In genomic region chr15:77025941-77026411, GRCh38 we compare ENCODE assay signal across 14 cellular contexts. TPM values are rescaled to one million over a fixed set of nuclear protein-coding genes. Genes with fewer than 3 reads are reported as not detected.
DNase-seq lines count a peak whose midpoint lies in the region; ATAC-seq and TF ChIP-seq lines count a peak whose summit lies in the region.
"Had no signal": no experiment of that assay in that cellular context is flagged by ENCODE, and none has a peak within 500 bp of the region (broad histone marks: within the 10 kb centered on the region; RNA-seq: fewer than 3 reads in every experiment).

No MANE protein-coding gene starts in this region.

- TF ChIP-seq CTCF in coronary artery (IDR thresholded peaks at IDR 0.05) (no peak), sigmoid colon (IDR thresholded peaks at IDR 0.05) (no peak)

- peaks cover 80% of the 10 kb centered on the region for H3K36me3 Mint-ChIP-seq in activated CD4-positive, alpha-beta memory T cell treated with anti-CD3 and anti-CD28 coated beads, Interleukin-2, amount 10 ng/mL, durations not matched to agents 7 days and 5 days (ENCODE audit: low read depth)

- no peak for TF ChIP-seq EP300 in sigmoid colon (IDR thresholded peaks at IDR 0.05)

- CTCF ChIA-PET in activated CD4-positive, alpha-beta memory T cell treated with anti-CD3 and anti-CD28 coated beads, Interleukin-2, amount 10 ng/mL, durations not matched to agents 7 days and 5 days (lab: Charles Lee) = interaction anchor here (2.9 to 3.7 kb wide), 2 partner anchors 31 to 53 kb away, joined by 13 to 33 read pairs; partner anchors contain the start of gene PSTPIP1

- intact Hi-C loops in sigmoid colon (cut with DNase I) = no loop called here

- no peak for ATAC-seq in HG02884 (IDR thresholded peaks at IDR 0.05; ENCODE audit: unreplicated experiment)

- no peaks in the 10 kb centered on the region for H3K36me3 ChIP-seq in sigmoid colon
- H3K36me3 ChIP-seq: vagina had no signal

- peak overlapping the region; percentile 66 for H3K27ac Mint-ChIP-seq in activated CD4-positive, alpha-beta memory T cell treated with anti-CD3 and anti-CD28 coated beads, Interleukin-2, amount 10 ng/mL, durations not matched to agents 7 days and 5 days

- 88 to 91% methylated on average over 4 of the region's 4 CpGs for WGBS in sigmoid colon, 2 donors

- H3K9me3 Mint-ChIP-seq in activated CD4-positive, alpha-beta memory T cell treated with anti-CD3 and anti-CD28 coated beads, Interleukin-2, amount 10 ng/mL, durations not matched to agents 7 days and 5 days = no peaks in the 10 kb centered on the region

- peaks cover 0 to 6% (median 4%) of the 10 kb centered on the region in 3 donors for H3K27me3 ChIP-seq in sigmoid colon
- H3K27me3 ChIP-seq: vagina had no signal

- H3K4me3 ChIP-seq in coronary artery = no peak overlapping the region
- no peak overlapping the region for H3K4me3 ChIP-seq in sigmoid colon
- H3K4me3 ChIP-seq: smooth muscle cell, vagina had no signal

- TF ChIP-seq POLR2A in sigmoid colon (IDR thresholded peaks at IDR 0.05) = no peak

- peaks cover 44% of the 10 kb centered on the region for H3K4me1 Mint-ChIP-seq in activated CD4-positive, alpha-beta memory T cell treated with anti-CD3 and anti-CD28 coated beads, Interleukin-2, amount 10 ng/mL, durations not matched to agents 7 days and 5 days

- DNase-seq in activated CD4-positive, alpha-beta T cell treated with anti-CD3 and anti-CD28 coated beads, Interleukin-2, amount 50 U/mL, for 48 hours = peak; percentile 0 to 2
- DNase-seq in activated CD4-positive, alpha-beta T cell treated with anti-CD3 and anti-CD28 coated beads, Interleukin-2, amount 50 U/mL, for 4 hours = no peak
- no peak for DNase-seq in activated CD4-positive, alpha-beta memory T cell treated with anti-CD3 and anti-CD28 coated beads, Interleukin-2, amount 10 ng/mL, durations not matched to agents 7 days and 5 days
- peak; percentile 49 for DNase-seq in coronary artery (ENCODE audit: low spot score)
- peak; percentile 22 for DNase-seq in sigmoid colon
- no peak for DNase-seq in NCI-H1436 (lab: John Stamatoyannopoulos, UW)
- DNase-seq in foreskin melanocyte = no peak
- DNase-seq: kidney glomerular epithelial cell, MV-4-11, NCI-H446 had no signal

- H3K4me1 ChIP-seq in sigmoid colon = peaks cover 0 to 13% (median 11%) of the 10 kb centered on the region in 4 donors

- no peaks in the 10 kb centered on the region for H3K9me3 ChIP-seq in sigmoid colon
- H3K9me3 ChIP-seq: vagina had no signal

- no peaks in the 10 kb centered on the region for H3K27me3 Mint-ChIP-seq in activated CD4-positive, alpha-beta memory T cell treated with anti-CD3 and anti-CD28 coated beads, Interleukin-2, amount 10 ng/mL, durations not matched to agents 7 days and 5 days

- POLR2A ChIA-PET in activated CD4-positive, alpha-beta memory T cell treated with anti-CD3 and anti-CD28 coated beads, Interleukin-2, amount 10 ng/mL, durations not matched to agents 7 days and 5 days (lab: Charles Lee) = interaction anchor here (1.0 to 1.4 kb wide), 2 partner anchors 11 to 30 kb away, joined by 3 read pairs; no protein-coding TSS in a partner anchor

- H3K27ac ChIP-seq in coronary artery = no peak overlapping the region
- no peak overlapping the region for H3K27ac ChIP-seq in sigmoid colon
- H3K27ac ChIP-seq: vagina had no signal

- H3K4me3 Mint-ChIP-seq in activated CD4-positive, alpha-beta memory T cell treated with anti-CD3 and anti-CD28 coated beads, Interleukin-2, amount 10 ng/mL, durations not matched to agents 7 days and 5 days = no peak overlapping the region

RNA-seq across cellular contexts. Expression of gene PSTPIP1, which starts 31.1 kb away (rescaled TPM):
- total RNA-seq in activated CD4-positive, alpha-beta memory T cell treated with anti-CD3 and anti-CD28 coated beads, Interleukin-2, amount 10 ng/mL, durations not matched to agents 7 days and 5 days = 100 to 1,000 TPM; 181 to 187 TPM
- total RNA-seq in sigmoid colon = 10 to 100 TPM in 1 of 4 donors, 1 to 10 TPM in 3; 4.6 to 14.3 (median 7.7) TPM
- 10 to 100 TPM in 1 of 3 donors, 1 to 10 TPM in 2; 2.1 to 10.4 (median 6.6) TPM for polyA plus RNA-seq in sigmoid colon
- total RNA-seq: smooth muscle cell had no signal
- polyA plus RNA-seq: neural cell had no signal

RNA-seq across cellular contexts. Expression of gene TSPAN3, which starts 44.9 kb away (rescaled TPM):
- 10 to 100 TPM; 12.4 to 13.9 TPM for total RNA-seq in activated CD4-positive, alpha-beta memory T cell treated with anti-CD3 and anti-CD28 coated beads, Interleukin-2, amount 10 ng/mL, durations not matched to agents 7 days and 5 days
- 100 to 1,000 TPM; 129 to 220 (median 157) TPM for total RNA-seq in sigmoid colon
- 100 to 1,000 TPM; 147 to 402 (median 255) TPM for polyA plus RNA-seq in sigmoid colon

Comparison
In these comparisons a context has a peak if more than half of its experiments do, and no peak if none do; other contexts are left out.
1. DNase-seq: peak in activated CD4-positive, alpha-beta T cell treated with anti-CD3 and anti-CD28 coated beads, Interleukin-2, amount 50 U/mL, for 48 hours (2 of 2), coronary artery (single experiment) and sigmoid colon (single experiment); none in activated CD4-positive, alpha-beta T cell treated with anti-CD3 and anti-CD28 coated beads, Interleukin-2, amount 50 U/mL, for 4 hours (0 of 2), activated CD4-positive, alpha-beta memory T cell treated with anti-CD3 and anti-CD28 coated beads, Interleukin-2, amount 10 ng/mL, durations not matched to agents 7 days and 5 days (single experiment), NCI-H1436 (single experiment) and foreskin melanocyte (single experiment).
2. RNA of gene PSTPIP1, which starts 31.1 kb away (total RNA-seq): 181 to 187 TPM in activated CD4-positive, alpha-beta memory T cell treated with anti-CD3 and anti-CD28 coated beads, Interleukin-2, amount 10 ng/mL, durations not matched to agents 7 days and 5 days; 4.6 to 14.3 TPM in sigmoid colon; every median in the first group is over 10 times any median in the second.
3. RNA of gene TSPAN3, which starts 44.9 kb away (total RNA-seq): 129 to 220 TPM in sigmoid colon; 12.4 to 13.9 TPM in activated CD4-positive, alpha-beta memory T cell treated with anti-CD3 and anti-CD28 coated beads, Interleukin-2, amount 10 ng/mL, durations not matched to agents 7 days and 5 days; every median in the first group is over 4 times any median in the second.